In genomic region chr2:73985318-73986084, GRCh38 we compare ENCODE assay signal across 8 cellular contexts. TPM values are rescaled to one million over a fixed set of nuclear protein-coding genes. Genes with fewer than 3 reads are reported as not detected.
A peak's percentile ranks its signal among the peaks of the same experiment; 100 is the strongest.
DNase-seq lines count a peak whose midpoint lies in the region; ATAC-seq and TF ChIP-seq lines count a peak whose summit lies in the region.

No MANE protein-coding gene starts in this region.

- no peaks in the 10 kb centered on the region for H3K36me3 ChIP-seq in effector memory CD4-positive, alpha-beta T cell (ENCODE audit: control insufficient read depth, insufficient read depth, low read length)
- H3K36me3 ChIP-seq in muscle layer of duodenum (ENCODE audit: control insufficient read depth in 1 of 2, insufficient read depth in 2 of 2, low read length in 2 of 2) (peaks cover 0 to 2% of the 10 kb centered on the region in 2 donors), thoracic aorta (no peaks in the 10 kb centered on the region)

- DNase-seq in D341Med (ENCODE audit: low spot score), result peak; percentile 83
- DNase-seq in Kasumi-1 (lab: John Stamatoyannopoulos, UW), result peak; percentile 86 to 89
- DNase-seq in activated CD4-positive, alpha-beta T cell treated with anti-CD3 and anti-CD28 coated beads, Interleukin-2, amount 10 ng/mL, durations not matched to agents 7 days and 5 days, result peak; percentile 39
- peak; percentile 40 to 53 (median 48) for DNase-seq in effector memory CD4-positive, alpha-beta T cell
- no peak for DNase-seq in thoracic aorta (ENCODE audit: low spot score)
- DNase-seq in COLO829 (ENCODE audit: low spot score), result no peak

- H3K9me3 ChIP-seq in effector memory CD4-positive, alpha-beta T cell (ENCODE audit: control insufficient read depth, low read length), result no peaks in the 10 kb centered on the region
- no peaks in the 10 kb centered on the region for H3K9me3 ChIP-seq in muscle layer of duodenum (ENCODE audit: control insufficient read depth in 1 of 2, low read length in 2 of 2)
- H3K9me3 ChIP-seq in thoracic aorta, result no peaks in the 10 kb centered on the region

- H3K36me3 Mint-ChIP-seq in activated CD4-positive, alpha-beta T cell treated with anti-CD3 and anti-CD28 coated beads, Interleukin-2, amount 10 ng/mL, durations not matched to agents 7 days and 5 days (ENCODE audit: low read depth), result peaks cover 36% of the 10 kb centered on the region

- H3K27ac ChIP-seq in effector memory CD4-positive, alpha-beta T cell (ENCODE audit: insufficient read depth, low read length, poor library complexity, severe bottlenecking), result peak overlapping the region; percentile 62
- H3K27ac ChIP-seq in muscle layer of duodenum (ENCODE audit: low read length) (no peak overlapping the region), thoracic aorta (no peak overlapping the region)

- H3K4me3 ChIP-seq in effector memory CD4-positive, alpha-beta T cell (ENCODE audit: insufficient read depth, low read depth, low read length, poor library complexity, severe bottlenecking), result peak overlapping the region; percentile 53
- H3K4me3 ChIP-seq in muscle layer of duodenum (ENCODE audit: low read depth in 1 of 2, low read length in 2 of 2) (peak overlapping the region; percentile 67 to 69), thoracic aorta (peak overlapping the region; percentile 78)

- H3K4me1 Mint-ChIP-seq in activated CD4-positive, alpha-beta T cell treated with anti-CD3 and anti-CD28 coated beads, Interleukin-2, amount 10 ng/mL, durations not matched to agents 7 days and 5 days, result peaks cover 76% of the 10 kb centered on the region

- H3K4me3 Mint-ChIP-seq in activated CD4-positive, alpha-beta T cell treated with anti-CD3 and anti-CD28 coated beads, Interleukin-2, amount 10 ng/mL, durations not matched to agents 7 days and 5 days, result peak overlapping the region; percentile 76

- no peak for TF ChIP-seq CTCF in thoracic aorta (IDR thresholded peaks at IDR 0.05)

- peak; percentile 27 for ATAC-seq in GM21447 (IDR thresholded peaks at IDR 0.05; ENCODE audit: unreplicated experiment)
- no peak for ATAC-seq in thoracic aorta (ENCODE audit: insufficient number of reproducible peaks, low FRiP score, low read depth)

- CTCF ChIA-PET in activated CD4-positive, alpha-beta T cell treated with anti-CD3 and anti-CD28 coated beads, Interleukin-2, amount 10 ng/mL, durations not matched to agents 7 days and 5 days (lab: Charles Lee), result interaction anchor here (0.7 to 1.5 kb wide), 2 partner anchors 14 to 48 kb away, joined by 3 read pairs; no protein-coding TSS in a partner anchor

- POLR2A ChIA-PET in activated CD4-positive, alpha-beta T cell treated with anti-CD3 and anti-CD28 coated beads, Interleukin-2, amount 10 ng/mL, durations not matched to agents 7 days and 5 days (lab: Charles Lee), result no interaction called here

- peaks cover 11% of the 10 kb centered on the region for H3K27me3 Mint-ChIP-seq in activated CD4-positive, alpha-beta T cell treated with anti-CD3 and anti-CD28 coated beads, Interleukin-2, amount 10 ng/mL, durations not matched to agents 7 days and 5 days

- H3K27me3 ChIP-seq in effector memory CD4-positive, alpha-beta T cell (replicated peaks; ENCODE audit: control insufficient read depth, insufficient read depth, low read length, poor library complexity, severe bottlenecking), result no peaks in the 10 kb centered on the region
- H3K27me3 ChIP-seq in muscle layer of duodenum (ENCODE audit: low read depth, low read length), result no peaks in the 10 kb centered on the region
- no peaks in the 10 kb centered on the region for H3K27me3 ChIP-seq in thoracic aorta (replicated peaks; ENCODE audit: insufficient read depth)

- peak overlapping the region; percentile 89 for H3K27ac Mint-ChIP-seq in activated CD4-positive, alpha-beta T cell treated with anti-CD3 and anti-CD28 coated beads, Interleukin-2, amount 10 ng/mL, durations not matched to agents 7 days and 5 days

- H3K9me3 Mint-ChIP-seq in activated CD4-positive, alpha-beta T cell treated with anti-CD3 and anti-CD28 coated beads, Interleukin-2, amount 10 ng/mL, durations not matched to agents 7 days and 5 days, result peaks cover 4% of the 10 kb centered on the region

- peaks cover 42% of the 10 kb centered on the region for H3K4me1 ChIP-seq in effector memory CD4-positive, alpha-beta T cell (ENCODE audit: control insufficient read depth, insufficient read depth, low read length, poor library complexity, severe bottlenecking)
- H3K4me1 ChIP-seq in muscle layer of duodenum (ENCODE audit: control insufficient read depth in 1 of 2, insufficient read depth in 2 of 2, low read length in 2 of 2) (peaks cover 15 to 45% of the 10 kb centered on the region in 2 donors), thoracic aorta (ENCODE audit: control insufficient read depth in 1 of 2, low read depth in 2 of 2) (peaks cover 29 to 68% of the 10 kb centered on the region in 2 donors)

RNA-seq across cellular contexts. Expression of gene TET3, which starts 0.8 kb away (rescaled TPM):
- 10 to 100 TPM; 17.9 to 18.8 TPM for total RNA-seq in activated CD4-positive, alpha-beta T cell treated with anti-CD3 and anti-CD28 coated beads, Interleukin-2, amount 10 ng/mL, durations not matched to agents 7 days and 5 days
- total RNA-seq in thoracic aorta, result 10 to 100 TPM in 1 of 2 donors, 1 to 10 TPM in 1; 8.7 to 15.8 TPM

RNA-seq across cellular contexts. Expression of gene DGUOK, which starts 58.8 kb away (rescaled TPM):
- total RNA-seq in activated CD4-positive, alpha-beta T cell treated with anti-CD3 and anti-CD28 coated beads, Interleukin-2, amount 10 ng/mL, durations not matched to agents 7 days and 5 days, result 10 to 100 TPM; 64.1 to 72.3 TPM
- 10 to 100 TPM; 20.8 to 36.2 TPM for total RNA-seq in thoracic aorta

Comparison
In these comparisons a context has a peak if more than half of its experiments do, and no peak if none do; other contexts are left out.
1. DNase-seq: peak in D341Med (single experiment), Kasumi-1 (2 of 2), activated CD4-positive, alpha-beta T cell treated with anti-CD3 and anti-CD28 coated beads, Interleukin-2, amount 10 ng/mL, durations not matched to agents 7 days and 5 days (single experiment) and effector memory CD4-positive, alpha-beta T cell (3 of 3); none in thoracic aorta (single experiment) and COLO829 (single experiment).
2. Peak in every context shown above with its lines, with median percentiles within 50 percentile points of each other: H3K4me3 ChIP-seq.